In the genomic region with DNA sequence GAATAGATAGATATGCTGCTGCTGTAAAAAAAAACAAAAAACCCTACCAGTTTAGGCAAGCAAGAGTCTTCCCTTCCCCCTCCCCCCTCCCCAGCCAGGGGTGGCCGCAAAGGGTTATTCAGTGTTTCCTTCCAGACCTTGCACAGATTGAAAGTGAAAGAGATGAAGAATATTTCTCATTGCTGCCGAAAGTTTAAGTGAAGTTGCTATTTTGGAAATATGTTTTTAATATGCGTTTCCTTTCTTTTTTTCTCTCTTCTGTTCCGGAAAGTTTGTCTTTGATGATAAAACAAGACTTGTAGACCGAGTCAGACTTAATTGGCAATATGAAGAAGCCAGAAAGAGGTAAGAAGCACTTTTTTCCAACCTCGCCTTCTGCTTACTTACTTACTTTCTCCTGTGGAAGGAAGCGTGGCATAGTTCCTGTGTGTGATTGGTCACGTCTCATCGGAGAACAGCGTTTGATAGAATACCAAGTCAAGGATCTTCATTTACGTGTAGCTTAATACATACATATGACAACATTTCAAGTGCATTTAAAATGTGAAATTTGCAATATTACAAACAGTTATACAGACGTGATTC, we compare ENCODE assay signal across 1 cellular context.
A peak's percentile ranks its signal among the peaks of the same experiment; 100 is the strongest.
TF ChIP-seq lines count a peak whose summit lies in the region.

No MANE protein-coding gene starts in this region.

TF ChIP-seq in GM12878, 131 proteins besides CTCF, POLR2A, EP300 and RAD21 (continued from another document):
- TF ChIP-seq, protein P1, sequence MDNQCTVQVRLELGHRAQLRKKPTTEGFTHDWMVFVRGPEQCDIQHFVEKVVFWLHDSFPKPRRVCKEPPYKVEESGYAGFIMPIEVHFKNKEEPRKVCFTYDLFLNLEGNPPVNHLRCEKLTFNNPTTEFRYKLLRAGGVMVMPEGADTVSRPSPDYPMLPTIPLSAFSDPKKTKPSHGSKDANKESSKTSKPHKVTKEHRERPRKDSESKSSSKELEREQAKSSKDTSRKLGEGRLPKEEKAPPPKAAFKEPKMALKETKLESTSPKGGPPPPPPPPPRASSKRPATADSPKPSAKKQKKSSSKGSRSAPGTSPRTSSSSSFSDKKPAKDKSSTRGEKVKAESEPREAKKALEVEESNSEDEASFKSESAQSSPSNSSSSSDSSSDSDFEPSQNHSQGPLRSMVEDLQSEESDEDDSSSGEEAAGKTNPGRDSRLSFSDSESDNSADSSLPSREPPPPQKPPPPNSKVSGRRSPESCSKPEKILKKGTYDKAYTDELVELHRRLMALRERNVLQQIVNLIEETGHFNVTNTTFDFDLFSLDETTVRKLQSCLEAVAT (IDR thresholded peaks at IDR 0.05): 0 out of 2 replicates have a peak, but pooled peaks have one; percentile 24
- TF ChIP-seq FOS (IDR thresholded peaks at IDR 0.05; ENCODE audit: borderline replicate concordance, extremely low read depth, insufficient read length) (no peak), STAT1 (conservative IDR thresholded peaks at IDR 0.05) (no peak), RUNX3 (IDR thresholded peaks at IDR 0.05; ENCODE audit: low read length) (peak; percentile 88), EGR1 (IDR thresholded peaks at IDR 0.05; ENCODE audit: borderline replicate concordance in 1 of 2, low read depth in 2 of 2, low read length in 2 of 2) (0 out of 3 replicates have a peak, but pooled peaks of 1 of the 2 experiments have one; percentile 39), HDGF (IDR thresholded peaks at IDR 0.05) (no peak), MEF2B (IDR thresholded peaks at IDR 0.05; ENCODE audit: partially characterized antibody, poor library complexity, severe bottlenecking) (peak; percentile 42), NFYA (IDR thresholded peaks at IDR 0.05; ENCODE audit: borderline replicate concordance, low read depth, low read length) (no peak), MXI1 (IDR thresholded peaks at IDR 0.05; ENCODE audit: low read depth, low read length) (no peak; the same call in 1 of the 2 replicates), BRCA1 (IDR thresholded peaks at IDR 0.05; ENCODE audit: low read depth, low read length) (no peak), IKZF2 (IDR thresholded peaks at IDR 0.05) (peak; percentile 27 to 44; a peak in 3 of 4 replicates), ETV6 (conservative IDR thresholded peaks at IDR 0.05 in 1 of 2, IDR thresholded peaks at IDR 0.05 in 1 of 2; ENCODE audit: borderline replicate concordance in 1 of 2, low read depth in 1 of 2) (peak in 1 of 2 experiments; percentile 82; a peak in 2 of 4 replicates), JUND (IDR thresholded peaks at IDR 0.05; ENCODE audit: low read depth, low read length) (no peak), CBFB (IDR thresholded peaks at IDR 0.05; ENCODE audit: low read depth) (0 out of 2 replicates have a peak, but pooled peaks have one; percentile 22), HDAC6 (IDR thresholded peaks at IDR 0.05; ENCODE audit: unreplicated experiment) (no peak), SIN3A (IDR thresholded peaks at IDR 0.05; ENCODE audit: low read depth, low read length) (no peak), FOXM1 (IDR thresholded peaks at IDR 0.05; ENCODE audit: low read depth, low read length) (peak; percentile 66; the same call in 1 of the 2 replicates), MTA2 (IDR thresholded peaks at IDR 0.05; ENCODE audit: low read depth) (no peak), RFX5 (IDR thresholded peaks at IDR 0.05; ENCODE audit: low read depth, low read length) (no peak), BMI1 (IDR thresholded peaks at IDR 0.05; ENCODE audit: borderline replicate concordance) (no peak), SUPT20H (IDR thresholded peaks at IDR 0.05; ENCODE audit: borderline replicate concordance, control insufficient read depth, low read depth, low read length) (no peak)
- TF ChIP-seq, protein P2, sequence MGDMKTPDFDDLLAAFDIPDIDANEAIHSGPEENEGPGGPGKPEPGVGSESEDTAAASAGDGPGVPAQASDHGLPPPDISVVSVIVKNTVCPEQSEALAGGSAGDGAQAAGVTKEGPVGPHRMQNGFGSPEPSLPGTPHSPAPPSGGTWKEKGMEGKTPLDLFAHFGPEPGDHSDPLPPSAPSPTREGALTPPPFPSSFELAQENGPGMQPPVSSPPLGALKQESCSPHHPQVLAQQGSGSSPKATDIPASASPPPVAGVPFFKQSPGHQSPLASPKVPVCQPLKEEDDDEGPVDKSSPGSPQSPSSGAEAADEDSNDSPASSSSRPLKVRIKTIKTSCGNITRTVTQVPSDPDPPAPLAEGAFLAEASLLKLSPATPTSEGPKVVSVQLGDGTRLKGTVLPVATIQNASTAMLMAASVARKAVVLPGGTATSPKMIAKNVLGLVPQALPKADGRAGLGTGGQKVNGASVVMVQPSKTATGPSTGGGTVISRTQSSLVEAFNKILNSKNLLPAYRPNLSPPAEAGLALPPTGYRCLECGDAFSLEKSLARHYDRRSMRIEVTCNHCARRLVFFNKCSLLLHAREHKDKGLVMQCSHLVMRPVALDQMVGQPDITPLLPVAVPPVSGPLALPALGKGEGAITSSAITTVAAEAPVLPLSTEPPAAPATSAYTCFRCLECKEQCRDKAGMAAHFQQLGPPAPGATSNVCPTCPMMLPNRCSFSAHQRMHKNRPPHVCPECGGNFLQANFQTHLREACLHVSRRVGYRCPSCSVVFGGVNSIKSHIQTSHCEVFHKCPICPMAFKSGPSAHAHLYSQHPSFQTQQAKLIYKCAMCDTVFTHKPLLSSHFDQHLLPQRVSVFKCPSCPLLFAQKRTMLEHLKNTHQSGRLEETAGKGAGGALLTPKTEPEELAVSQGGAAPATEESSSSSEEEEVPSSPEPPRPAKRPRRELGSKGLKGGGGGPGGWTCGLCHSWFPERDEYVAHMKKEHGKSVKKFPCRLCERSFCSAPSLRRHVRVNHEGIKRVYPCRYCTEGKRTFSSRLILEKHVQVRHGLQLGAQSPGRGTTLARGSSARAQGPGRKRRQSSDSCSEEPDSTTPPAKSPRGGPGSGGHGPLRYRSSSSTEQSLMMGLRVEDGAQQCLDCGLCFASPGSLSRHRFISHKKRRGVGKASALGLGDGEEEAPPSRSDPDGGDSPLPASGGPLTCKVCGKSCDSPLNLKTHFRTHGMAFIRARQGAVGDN (IDR thresholded peaks at IDR 0.05): no peak
- TF ChIP-seq, protein P3, sequence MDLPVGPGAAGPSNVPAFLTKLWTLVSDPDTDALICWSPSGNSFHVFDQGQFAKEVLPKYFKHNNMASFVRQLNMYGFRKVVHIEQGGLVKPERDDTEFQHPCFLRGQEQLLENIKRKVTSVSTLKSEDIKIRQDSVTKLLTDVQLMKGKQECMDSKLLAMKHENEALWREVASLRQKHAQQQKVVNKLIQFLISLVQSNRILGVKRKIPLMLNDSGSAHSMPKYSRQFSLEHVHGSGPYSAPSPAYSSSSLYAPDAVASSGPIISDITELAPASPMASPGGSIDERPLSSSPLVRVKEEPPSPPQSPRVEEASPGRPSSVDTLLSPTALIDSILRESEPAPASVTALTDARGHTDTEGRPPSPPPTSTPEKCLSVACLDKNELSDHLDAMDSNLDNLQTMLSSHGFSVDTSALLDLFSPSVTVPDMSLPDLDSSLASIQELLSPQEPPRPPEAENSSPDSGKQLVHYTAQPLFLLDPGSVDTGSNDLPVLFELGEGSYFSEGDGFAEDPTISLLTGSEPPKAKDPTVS (IDR thresholded peaks at IDR 0.05; ENCODE audit: low read depth, low read length): no peak
